Comparison of ENCODE assay signal across 7 cellular contexts in the genomic region with DNA sequence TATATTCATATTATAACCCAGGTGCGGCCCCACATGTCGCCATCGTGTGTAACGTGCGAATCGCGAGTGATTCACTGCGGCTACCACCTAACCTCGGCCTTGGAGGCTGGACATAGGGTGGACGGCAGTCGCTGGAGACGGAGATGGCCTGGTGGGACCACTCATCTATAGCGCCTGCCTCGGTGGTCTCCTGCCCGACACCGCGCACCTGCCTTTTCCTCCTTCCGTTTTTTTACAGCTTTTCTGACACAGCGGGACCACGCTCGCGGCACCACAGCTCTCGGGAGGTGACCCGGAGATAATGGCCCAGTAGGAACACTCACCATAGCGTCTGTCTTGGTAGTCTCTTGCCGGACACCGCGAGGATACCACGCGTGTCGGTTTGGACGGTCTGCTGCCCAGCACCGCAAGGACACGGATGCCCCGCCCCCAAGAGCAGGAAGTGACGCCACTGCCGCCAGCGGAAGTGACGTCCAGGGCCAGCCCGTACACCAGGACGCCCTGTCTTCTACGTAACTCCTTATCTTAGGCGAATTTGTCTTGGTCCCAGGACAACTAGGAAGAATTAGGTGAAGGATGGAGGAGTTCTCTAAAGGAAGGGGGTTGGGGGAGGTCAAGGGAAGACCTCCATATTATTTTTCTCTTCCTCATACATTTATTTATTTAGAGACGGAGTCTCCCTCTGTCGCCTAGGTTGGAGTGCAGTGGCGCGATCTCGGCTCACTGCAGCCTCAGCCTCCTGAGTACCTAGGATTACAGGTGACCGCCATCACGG. TPM values are rescaled to one million over a fixed set of nuclear protein-coding genes. Genes with fewer than 3 reads are reported as not detected.
A peak's percentile ranks its signal among the peaks of the same experiment; 100 is the strongest.
DNase-seq lines count a peak whose midpoint lies in the region; ATAC-seq and TF ChIP-seq lines count a peak whose summit lies in the region.

No MANE protein-coding gene starts in this region.

- no peak for TF ChIP-seq CTCF in foreskin fibroblast (IDR thresholded peaks at IDR 0.05; ENCODE audit: low read depth, low read length)
- TF ChIP-seq CTCF in neural crest cell (conservative IDR thresholded peaks at IDR 0.05): no peak

- H3K27me3 Mint-ChIP-seq in neural crest cell (ENCODE audit: low read depth): no peaks in the 10 kb centered on the region

- peak; percentile 70 for ATAC-seq in GM18907 (IDR thresholded peaks at IDR 0.05; ENCODE audit: unreplicated experiment)
- peak; percentile 88 for ATAC-seq in stimulated activated naive CD8-positive, alpha-beta T cell treated with anti-CD3 and anti-CD28 coated beads, Interleukin-15, Interleukin-2, amounts not matched to agents 100 U/mL and 50 U/mL, for 24 hours

- H3K27ac Mint-ChIP-seq in neural crest cell (ENCODE audit: unreplicated experiment): peak overlapping the region; percentile 92

- no peaks in the 10 kb centered on the region for H3K9me3 Mint-ChIP-seq in neural crest cell

- peak overlapping the region; percentile 97 for H3K4me3 Mint-ChIP-seq in neural crest cell

- DNase-seq in HS-27A (ENCODE audit: low read depth): peak; percentile 31
- peak; percentile 82 to 85 for DNase-seq in SHP77 (lab: John Stamatoyannopoulos, UW)
- DNase-seq in activated gamma-delta T cell (lab: John Stamatoyannopoulos, UW): peak; percentile 79
- peak; percentile 81 to 93 for DNase-seq in foreskin fibroblast
- peak; percentile 78 for DNase-seq in neural crest cell (ENCODE audit: low read depth, low spot score)
- peak; percentile 87 for DNase-seq in stimulated activated naive CD8-positive, alpha-beta T cell treated with anti-CD3 and anti-CD28 coated beads, Interleukin-15, Interleukin-2, amounts not matched to agents 100 U/mL and 50 U/mL, for 24 hours

- H3K4me1 Mint-ChIP-seq in neural crest cell: peaks cover 7% of the 10 kb centered on the region

- peak overlapping the region; percentile 68 to 82 for H3K4me3 ChIP-seq in foreskin fibroblast (ENCODE audit: low read depth in 1 of 2, low read length in 2 of 2)

- peaks cover 8% of the 10 kb centered on the region for H3K36me3 Mint-ChIP-seq in neural crest cell (ENCODE audit: low read depth)

RNA-seq across cellular contexts. Expression of a gene that starts 6.4 kb away (rescaled TPM):
- total RNA-seq in neural crest cell: 155 and 160 TPM in 2 replicates

RNA-seq across cellular contexts. Expression of a gene that starts 17.1 kb away (rescaled TPM):
- total RNA-seq in neural crest cell: 0.16 and 0.48 TPM in 2 replicates

Comparison
In these comparisons a context has a peak if more than half of its experiments do, and no peak if none do; other contexts are left out.
1. Peak in every context shown above with its lines: DNase-seq, ATAC-seq and H3K4me3 ChIP-seq.
2. DNase-seq: peak in every context shown above with its lines; median percentile 87 in foreskin fibroblast; 87 in stimulated activated naive CD8-positive, alpha-beta T cell treated with anti-CD3 and anti-CD28 coated beads, Interleukin-15, Interleukin-2, amounts not matched to agents 100 U/mL and 50 U/mL, for 24 hours; 84 in SHP77; 79 in activated gamma-delta T cell; 78 in neural crest cell; 31 in HS-27A.